Comparison of ENCODE assay signal across 26 cellular contexts in genomic region chr19:40242480-40242879, GRCh38. TPM values are rescaled to one million over a fixed set of nuclear protein-coding genes. Genes with fewer than 3 reads are reported as not detected.
A peak's percentile ranks its signal among the peaks of the same experiment; 100 is the strongest.
DNase-seq lines count a peak whose midpoint lies in the region; ATAC-seq and TF ChIP-seq lines count a peak whose summit lies in the region.
"Had no signal": no experiment of that assay in that cellular context is flagged by ENCODE, and none has a peak within 500 bp of the region (broad histone marks: within the 10 kb centered on the region; RNA-seq: fewer than 3 reads in every experiment).

No MANE protein-coding gene starts in this region.

- H3K79me2 ChIP-seq in GM23338 (replicated peaks; ENCODE audit: insufficient read depth): no peaks in the 10 kb centered on the region

- H3K4me3 ChIP-seq in breast epithelium: peak overlapping the region in 1 of 3 donors; percentile 23
- H3K4me3 ChIP-seq in gastroesophageal sphincter: no peak overlapping the region
- no peak overlapping the region for H3K4me3 ChIP-seq in uterus
- no peak overlapping the region for H3K4me3 ChIP-seq in GM23338
- H3K4me3 ChIP-seq in aorta (ENCODE audit: low read length in 2 of 2): no peak overlapping the region
- H3K4me3 ChIP-seq: cardiac muscle cell had no signal

- no peaks in the 10 kb centered on the region for H3F3A ChIP-seq in GM23338 (replicated peaks; ENCODE audit: low read depth)

- H3K27ac ChIP-seq in breast epithelium: peak overlapping the region; percentile 10 to 74
- H3K27ac ChIP-seq in gastroesophageal sphincter: peak overlapping the region in 3 of 4 donors; percentile 55 to 63 (median 62)
- peak overlapping the region; percentile 22 to 45 for H3K27ac ChIP-seq in uterus
- no peak overlapping the region for H3K27ac ChIP-seq in GM23338 (ENCODE audit: low read depth)
- H3K27ac ChIP-seq in aorta (ENCODE audit: low read depth in 1 of 2, low read length in 2 of 2): no peak overlapping the region
- H3K27ac ChIP-seq: 22Rv1, cardiac muscle cell, epithelial cell of prostate, foreskin keratinocyte had no signal

- ATAC-seq in gastroesophageal sphincter (no peak), sciatic nerve (peak; percentile 1), HG03196 (IDR thresholded peaks at IDR 0.05; ENCODE audit: unreplicated experiment) (no peak), GM23338 (no peak), aorta (ENCODE audit: low FRiP score) (no peak)
- ATAC-seq: foreskin keratinocyte had no signal

- POLR2A ChIA-PET in MCF 10A (lab: Yijun Ruan, JAX): interaction anchor here (1.2 kb wide), 1 partner anchor 12 kb away, joined by 3 read pairs; no protein-coding TSS in a partner anchor

- H4K20me1 ChIP-seq in GM23338 (replicated peaks; ENCODE audit: insufficient read depth): peaks cover 6% of the 10 kb centered on the region; the same call in 1 of the 2 replicates

- no peak for TF ChIP-seq EP300 in gastroesophageal sphincter (IDR thresholded peaks at IDR 0.05)

- H3K4me3 Mint-ChIP-seq in MCF 10A (ENCODE audit: unreplicated experiment): no peak overlapping the region
- no peak overlapping the region for H3K4me3 Mint-ChIP-seq in GM23338
- H3K4me3 Mint-ChIP-seq: activated CD4-positive, alpha-beta memory T cell treated with anti-CD3 and anti-CD28 coated beads for 36 hours; memory B cell; stimulated activated naive CD8-positive, alpha-beta T cell treated with anti-CD3 and anti-CD28 coated beads, Interleukin-15, Interleukin-2, amounts not matched to agents 100 ng/mL and 50 ng/mL, for 24 hours had no signal

- TF ChIP-seq CTCF in breast epithelium (IDR thresholded peaks at IDR 0.05): no peak
- TF ChIP-seq CTCF in MCF 10A (IDR thresholded peaks at IDR 0.05; ENCODE audit: unreplicated experiment): no peak
- no peak for TF ChIP-seq CTCF in gastroesophageal sphincter (IDR thresholded peaks at IDR 0.05)
- no peak for TF ChIP-seq CTCF in uterus (IDR thresholded peaks at IDR 0.05)
- no peak for TF ChIP-seq CTCF in GM23338 (conservative IDR thresholded peaks at IDR 0.05; ENCODE audit: low read depth in 2 of 2)

- H3K27me3 Mint-ChIP-seq in MCF 10A (ENCODE audit: insufficient read depth, unreplicated experiment) (no peaks in the 10 kb centered on the region), GM23338 (ENCODE audit: insufficient read depth, low read depth, poor library complexity) (peaks cover 4% of the 10 kb centered on the region)
- H3K27me3 Mint-ChIP-seq: activated CD4-positive, alpha-beta memory T cell treated with anti-CD3 and anti-CD28 coated beads for 36 hours; memory B cell; stimulated activated naive CD8-positive, alpha-beta T cell treated with anti-CD3 and anti-CD28 coated beads, Interleukin-15, Interleukin-2, amounts not matched to agents 100 ng/mL and 50 ng/mL, for 24 hours had no signal

- no peak overlapping the region for H2AFZ ChIP-seq in GM23338

- H3K9me3 Mint-ChIP-seq in MCF 10A (ENCODE audit: unreplicated experiment): no peaks in the 10 kb centered on the region
- H3K9me3 Mint-ChIP-seq in GM23338: no peaks in the 10 kb centered on the region
- H3K9me3 Mint-ChIP-seq: activated CD4-positive, alpha-beta memory T cell treated with anti-CD3 and anti-CD28 coated beads for 36 hours; memory B cell; stimulated activated naive CD8-positive, alpha-beta T cell treated with anti-CD3 and anti-CD28 coated beads, Interleukin-15, Interleukin-2, amounts not matched to agents 100 ng/mL and 50 ng/mL, for 24 hours had no signal

- no peaks in the 10 kb centered on the region for H3K9me2 ChIP-seq in GM23338 (ENCODE audit: insufficient read depth)

- no peak for DNase-seq in breast epithelium (ENCODE audit: low spot score in 2 of 2)
- DNase-seq in MCF 10A (ENCODE audit: unreplicated experiment): no peak
- no peak for DNase-seq in sciatic nerve (ENCODE audit: low spot score)
- DNase-seq in uterus: no peak
- no peak for DNase-seq in GM23338 (ENCODE audit: low spot score)
- no peak for DNase-seq in aorta
- DNase-seq: activated CD4-positive, alpha-beta memory T cell treated with anti-CD3 and anti-CD28 coated beads for 36 hours; activated CD4-positive, CD25-positive, alpha-beta regulatory T cell; activated effector memory CD4-positive, alpha-beta T cell treated with anti-CD3 and anti-CD28 coated beads, Interleukin-2, amount 50 U/mL, for 16 hours; AML-193; foreskin keratinocyte; GF-D8; HCEC 1CT; KG1; NCI-H146; NCI-H526 treated with DMSO at 0.1 percent for 48 hours; retina had no signal

- TF ChIP-seq POLR2A in breast epithelium (IDR thresholded peaks at IDR 0.05) (no peak), gastroesophageal sphincter (IDR thresholded peaks at IDR 0.05) (no peak), uterus (IDR thresholded peaks at IDR 0.05) (no peak)

- peaks cover 8% of the 10 kb centered on the region for H3K4me1 Mint-ChIP-seq in MCF 10A (ENCODE audit: insufficient read depth, unreplicated experiment)
- peaks cover 7% of the 10 kb centered on the region for H3K4me1 Mint-ChIP-seq in GM23338

- intact Hi-C loops in breast epithelium (cut with DNase I; ENCODE audit: low total_unique reads) (no loop called here), MCF 10A (cut with micrococcal nuclease) (no loop called here), sciatic nerve (cut with DNase I) (loop anchor here (5.0 kb wide), 1 partner anchor 1955 kb away; no protein-coding TSS in a partner anchor), uterus (cut with DNase I; ENCODE audit: low total_unique reads) (no loop called here), aorta (cut with DNase I) (no loop called here)

- H3K27me3 ChIP-seq in breast epithelium: no peaks in the 10 kb centered on the region
- no peaks in the 10 kb centered on the region for H3K27me3 ChIP-seq in gastroesophageal sphincter
- no peaks in the 10 kb centered on the region for H3K27me3 ChIP-seq in uterus
- no peaks in the 10 kb centered on the region for H3K27me3 ChIP-seq in GM23338 (ENCODE audit: insufficient read depth)
- H3K27me3 ChIP-seq in aorta (ENCODE audit: control insufficient read depth in 1 of 2, insufficient read depth in 2 of 2, low read length in 1 of 2): no peaks in the 10 kb centered on the region
- H3K27me3 ChIP-seq: cardiac muscle cell, foreskin keratinocyte had no signal

- peaks cover 7 to 8% of the 10 kb centered on the region in 2 donors for H3K4me1 ChIP-seq in breast epithelium
- H3K4me1 ChIP-seq in gastroesophageal sphincter: peaks cover 0 to 54% (median 21%) of the 10 kb centered on the region in 3 donors
- peaks cover 6% of the 10 kb centered on the region in 2 donors for H3K4me1 ChIP-seq in uterus
- H3K4me1 ChIP-seq in GM23338 (ENCODE audit: insufficient read depth): no peaks in the 10 kb centered on the region
- no peaks in the 10 kb centered on the region for H3K4me1 ChIP-seq in aorta (ENCODE audit: control insufficient read depth in 1 of 2, insufficient read depth in 2 of 2, low read length in 2 of 2)
- H3K4me1 ChIP-seq: foreskin keratinocyte had no signal

- BruUV-seq in MCF 10A (replicated peaks; lab: Mats Ljungman, UMichigan): no TSS peak

- WGBS in gastroesophageal sphincter (ENCODE audit: low coverage in 1 of 2), 2 donors: 100% methylated on average over 2 of the region's 12 CpGs; no CpG with 5 or more reads in 1 of the 2 donors
- 78 to 82% methylated on average over 12 of the region's 12 CpGs for WGBS in aorta, 2 donors

- CTCF ChIA-PET in MCF 10A (lab: Yijun Ruan, JAX): interaction anchor here (0.8 kb wide), 1 partner anchor 17 kb away, joined by 3 read pairs; no protein-coding TSS in a partner anchor

- no peaks in the 10 kb centered on the region for H3K36me3 ChIP-seq in breast epithelium
- peaks cover 0 to 57% of the 10 kb centered on the region in 2 donors for H3K36me3 ChIP-seq in gastroesophageal sphincter
- H3K36me3 ChIP-seq in uterus: no peaks in the 10 kb centered on the region
- no peaks in the 10 kb centered on the region; the same call in 1 of the 2 replicates for H3K36me3 ChIP-seq in GM23338 (ENCODE audit: insufficient read depth)
- no peaks in the 10 kb centered on the region for H3K36me3 ChIP-seq in aorta (ENCODE audit: control insufficient read depth in 1 of 2, insufficient read depth in 2 of 2, low read length in 1 of 2)

- H3K36me3 Mint-ChIP-seq in MCF 10A (ENCODE audit: insufficient read depth, unreplicated experiment): peaks cover 44% of the 10 kb centered on the region
- H3K36me3 Mint-ChIP-seq in GM23338 (ENCODE audit: low read depth): peaks cover 16% of the 10 kb centered on the region

- H3K9me3 ChIP-seq in breast epithelium (no peaks in the 10 kb centered on the region), gastroesophageal sphincter (no peaks in the 10 kb centered on the region), uterus (no peaks in the 10 kb centered on the region), aorta (ENCODE audit: control insufficient read depth, low read length) (no peaks in the 10 kb centered on the region)

- no peak overlapping the region for H3K4me2 ChIP-seq in GM23338

- H3K27ac Mint-ChIP-seq in MCF 10A (ENCODE audit: low read depth, unreplicated experiment) (no peak overlapping the region), GM23338 (no peak overlapping the region)
- H3K27ac Mint-ChIP-seq: activated CD4-positive, alpha-beta memory T cell treated with anti-CD3 and anti-CD28 coated beads for 36 hours; memory B cell; stimulated activated naive CD8-positive, alpha-beta T cell treated with anti-CD3 and anti-CD28 coated beads, Interleukin-15, Interleukin-2, amounts not matched to agents 100 ng/mL and 50 ng/mL, for 24 hours had no signal

RNA-seq across cellular contexts. Expression of gene CCNP, which starts 16.0 kb away (rescaled TPM):
- total RNA-seq in breast epithelium (1 to 10 TPM in 1 of 3 donors, under 1 TPM in 1, not detected in 1; 0.29 to 2.3 TPM), MCF 10A (2022) (2.1 and 2.2 TPM in 2 replicates), gastroesophageal sphincter (under 1 TPM in 1 of 4 donors, not detected in 3; 0.13 TPM), sciatic nerve (0.40 TPM), uterus (under 1 TPM in 2 of 4 donors, not detected in 2; 0.21 to 0.61 TPM), aorta (under 1 TPM; 0.42 to 0.81 TPM)
- total RNA-seq in GM23338 (2014; rRNA removed; shearing (Covaris generic)): 0.39 and 7.1 TPM in 2 replicates
- polyA plus RNA-seq in GM23338 (2016; fragmentation: Nextera tagmentation; extraction: Ambion mirVana) (2.2 and 3.3 TPM in 2 replicates), aorta (under 1 TPM; 0.31 to 0.50 TPM)
- total RNA-seq: activated CD4-positive, alpha-beta memory T cell treated with anti-CD3 and anti-CD28 coated beads for 36 hours; myocyte had no signal

RNA-seq across cellular contexts. Expression of gene TTC9B, which starts 24.3 kb away (rescaled TPM):
- under 1 TPM in 1 of 3 donors, not detected in 2; 0.29 TPM for total RNA-seq in breast epithelium
- not detected in 2 replicates for total RNA-seq in MCF 10A (2022)
- not detected for total RNA-seq in gastroesophageal sphincter
- total RNA-seq in sciatic nerve: not detected
- total RNA-seq in uterus: not detected
- 0.35 and 0.63 TPM in 2 replicates for total RNA-seq in GM23338 (2014; rRNA removed; shearing (Covaris generic))
- polyA plus RNA-seq in GM23338 (2016; fragmentation: Nextera tagmentation; extraction: Ambion mirVana): 0.23 and 1.0 TPM in 2 replicates
- total RNA-seq in aorta: not detected
- under 1 TPM in 1 of 2 donors, not detected in 1; 0.26 TPM for polyA plus RNA-seq in aorta
- total RNA-seq: activated CD4-positive, alpha-beta memory T cell treated with anti-CD3 and anti-CD28 coated beads for 36 hours; cardiac muscle cell; foreskin keratinocyte; myocyte had no signal
- polyA plus RNA-seq: foreskin keratinocyte, keratinocyte had no signal

RNA-seq across cellular contexts. Expression of gene AKT2, which starts 42.7 kb away (rescaled TPM):
- total RNA-seq in breast epithelium (10 to 100 TPM; 83.4 to 88.3 (median 84.9) TPM), MCF 10A (2022) (108 and 111 TPM in 2 replicates), gastroesophageal sphincter (10 to 100 TPM; 64.2 to 88.9 (median 72.8) TPM), sciatic nerve (130 TPM), uterus (100 to 1,000 TPM in 2 of 4 donors, 10 to 100 TPM in 2; 32.6 to 177 (median 95.2) TPM), aorta (100 to 1,000 TPM; 104 to 131 TPM)
- 105 and 123 TPM in 2 replicates for total RNA-seq in GM23338 (2014; rRNA removed; shearing (Covaris generic))
- polyA plus RNA-seq in GM23338 (2016; fragmentation: Nextera tagmentation; extraction: Ambion mirVana) (16.6 and 17.6 TPM in 2 replicates), aorta (10 to 100 TPM; 24.8 to 74.3 TPM)

RNA-seq across cellular contexts. Expression of gene MAP3K10, which starts 51.3 kb away (rescaled TPM):
- total RNA-seq in breast epithelium (10 to 100 TPM in 2 of 3 donors, 1 to 10 TPM in 1; 6.1 to 13.5 (median 10.2) TPM), MCF 10A (2022) (17.1 and 23.2 TPM in 2 replicates), gastroesophageal sphincter (10 to 100 TPM in 3 of 4 donors, 1 to 10 TPM in 1; 9.8 to 21.3 (median 16.4) TPM), sciatic nerve (19.8 TPM), uterus (10 to 100 TPM in 1 of 4 donors, 1 to 10 TPM in 3; 1.0 to 29.0 (median 3.1) TPM), aorta (10 to 100 TPM; 21.1 to 28.8 TPM)
- total RNA-seq in GM23338 (2014; rRNA removed; shearing (Covaris generic)): 13.7 and 14.5 TPM in 2 replicates
- polyA plus RNA-seq in GM23338 (2016; fragmentation: Nextera tagmentation; extraction: Ambion mirVana) (5.4 and 5.9 TPM in 2 replicates), aorta (10 to 100 TPM in 1 of 2 donors, 1 to 10 TPM in 1; 7.0 to 19.9 TPM)

Comparison
In these comparisons a context has a peak if more than half of its experiments do, and no peak if none do; other contexts are left out.
1. H3K27ac ChIP-seq: peak in breast epithelium (2 of 2), gastroesophageal sphincter (3 of 4) and uterus (2 of 2); none in GM23338 (single experiment) and aorta (0 of 2).